ENCODE assay signal across 19 cellular contexts in the genomic region with DNA sequence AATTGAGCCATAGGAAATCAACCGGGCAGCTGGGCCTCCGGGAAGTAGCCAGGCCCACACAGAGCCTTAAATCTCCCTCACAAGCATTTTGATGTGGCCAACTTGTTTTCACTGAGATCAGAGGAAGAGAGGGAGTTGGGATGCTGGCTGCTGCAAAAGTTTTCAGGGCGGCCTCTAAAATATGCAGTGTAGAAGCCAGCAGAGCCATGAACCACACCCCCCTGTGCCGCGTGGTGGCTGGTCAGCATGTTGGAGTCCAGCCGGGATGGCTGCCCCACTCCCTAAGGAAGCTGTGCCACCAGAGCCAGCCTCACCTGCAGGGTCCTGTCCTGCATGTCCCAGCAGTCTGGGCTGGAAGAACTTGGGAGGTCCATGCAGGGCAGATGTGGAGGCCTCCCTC.
"Had no signal": no experiment of that assay in that cellular context is flagged by ENCODE, and none has a peak within 500 bp of the region (broad histone marks: within the 10 kb centered on the region; RNA-seq: fewer than 3 reads in every experiment).

No MANE protein-coding gene starts in this region.

- H3K9me3 ChIP-seq: gastrocnemius medialis, heart right ventricle, left ventricle myocardium inferior, mucosa of descending colon, psoas muscle, sigmoid colon had no signal

- H3K9me3 Mint-ChIP-seq: natural killer cell, neural progenitor cell had no signal

- ATAC-seq: gastrocnemius medialis, mucosa of descending colon, natural killer cell, psoas muscle had no signal

- H3K27me3 ChIP-seq: neural progenitor cell had no signal

- H3K4me3 Mint-ChIP-seq: natural killer cell, neural progenitor cell had no signal

- H3K27ac ChIP-seq: dorsolateral prefrontal cortex, gastrocnemius medialis, heart right ventricle, left ventricle myocardium inferior, neural progenitor cell, parathyroid adenoma, psoas muscle, sigmoid colon, skin epidermis had no signal

- H2AFZ ChIP-seq: neural progenitor cell, parathyroid adenoma had no signal

- H3K36me3 ChIP-seq: gastrocnemius medialis, heart right ventricle, left ventricle myocardium inferior, neural progenitor cell, sigmoid colon had no signal

- H3K4me1 ChIP-seq: gastrocnemius medialis, neural progenitor cell, parathyroid adenoma, psoas muscle had no signal

- H3K4me1 Mint-ChIP-seq: natural killer cell had no signal

- DNase-seq: central memory CD4-positive, alpha-beta T cell; cortex of kidney; dorsolateral prefrontal cortex; effector CD8-positive, alpha-beta T cell; gastrocnemius medialis; heart right ventricle; kidney glomerular epithelial cell; left ventricle myocardium inferior; mucosa of descending colon; natural killer cell; psoas muscle; retina; sigmoid colon; stimulated activated CD4-positive, alpha-beta T cell treated with anti-CD3 and anti-CD28 coated beads, Interleukin-2, amount 100 ng/mL, for 24 hours; stimulated activated naive CD4-positive, alpha-beta T cell treated with Interleukin-2 at 50 U/mL for 16 hours; trophoblast cell had no signal

- H3K36me3 Mint-ChIP-seq: natural killer cell, neural progenitor cell had no signal

- H3K79me2 ChIP-seq: parathyroid adenoma had no signal

- H3K27ac Mint-ChIP-seq: natural killer cell, neural progenitor cell had no signal

- H3K4me2 ChIP-seq: neural progenitor cell had no signal

- H3K9ac ChIP-seq: neural progenitor cell, parathyroid adenoma had no signal

- H3K4me3 ChIP-seq: dorsolateral prefrontal cortex, gastrocnemius medialis, heart right ventricle, left ventricle myocardium inferior, mucosa of descending colon, neural progenitor cell, psoas muscle, sigmoid colon, skin epidermis had no signal
